10 cellular contexts compared by ENCODE assay signal in the genomic region with DNA sequence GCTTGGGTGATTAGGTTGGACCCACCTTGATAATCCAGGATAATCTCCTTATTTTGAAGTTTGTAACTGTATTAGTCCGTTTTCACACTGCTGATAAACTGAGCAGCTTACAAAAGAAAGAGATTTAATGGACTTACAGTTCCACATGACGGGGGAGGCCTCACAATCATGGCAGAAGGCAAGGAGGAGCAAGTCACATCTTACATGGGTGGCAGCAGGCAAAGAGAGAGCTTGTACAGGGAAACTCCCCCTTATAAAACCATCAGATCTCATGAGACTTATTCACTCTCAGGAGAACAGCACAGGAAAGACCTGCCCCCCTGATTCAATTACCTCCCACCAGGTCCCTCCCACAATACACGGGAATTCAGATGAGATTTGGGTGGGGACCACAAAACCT. TPM values are rescaled to one million over a fixed set of nuclear protein-coding genes. Genes with fewer than 3 reads are reported as not detected.
"Had no signal": no experiment of that assay in that cellular context is flagged by ENCODE, and none has a peak within 500 bp of the region (broad histone marks: within the 10 kb centered on the region; RNA-seq: fewer than 3 reads in every experiment).

No MANE protein-coding gene starts in this region.

RNA-seq across cellular contexts. Expression of a gene that starts 5.9 kb away (rescaled TPM):
- total RNA-seq: OCI-LY7, PC-3, PC-9, Right ventricle myocardium inferior, Right ventricle myocardium superior, RPMI7951, SJCRH30, SK-MEL-5, T-cell had no signal
- polyA plus RNA-seq: SK-N-SH had no signal
